7 cellular contexts compared by ENCODE assay signal in the genomic region with DNA sequence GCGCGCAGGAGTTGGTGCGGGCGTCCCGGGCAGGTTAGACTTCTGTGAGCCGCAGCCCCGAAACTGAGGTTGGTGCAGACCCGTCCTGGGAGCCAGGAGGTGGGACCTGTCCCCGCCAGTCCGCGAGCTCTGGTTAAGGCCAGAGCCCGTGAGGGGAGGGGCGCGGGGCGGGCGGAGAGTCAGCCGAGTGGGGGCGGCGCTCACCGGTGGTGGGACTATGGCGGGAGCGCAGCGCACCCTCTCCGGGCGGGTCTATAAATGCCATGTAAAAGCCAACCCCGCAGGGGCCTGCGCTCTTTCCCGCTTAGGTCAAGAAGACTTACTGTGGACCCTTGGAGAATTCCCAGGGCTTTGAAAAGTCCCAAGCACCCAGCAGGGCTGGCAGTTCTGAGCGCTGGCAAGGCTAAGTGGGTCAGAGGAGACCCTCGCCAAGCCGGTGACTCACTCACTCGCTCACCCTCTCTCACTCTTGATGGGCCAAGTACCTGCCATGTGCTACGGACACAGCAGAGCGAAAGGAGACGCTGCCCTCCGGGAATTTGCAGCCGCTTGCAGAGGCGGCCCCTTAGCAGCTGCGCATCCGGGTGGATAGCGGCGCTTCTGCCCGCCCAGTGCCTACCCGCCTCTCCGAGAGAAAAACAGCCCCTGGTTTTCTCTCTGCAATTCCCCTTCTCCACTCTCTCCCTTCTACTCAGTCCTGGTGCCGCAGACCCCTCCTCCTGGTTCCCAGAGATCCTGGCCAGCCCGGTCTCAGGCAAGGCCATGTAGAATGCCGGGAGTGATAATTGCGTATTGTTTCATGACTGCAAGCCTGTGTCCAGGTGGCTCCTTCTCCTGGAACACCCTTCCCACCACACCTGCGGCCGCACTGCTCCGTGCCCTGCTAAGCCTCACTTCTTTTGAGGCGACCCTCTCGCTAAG. TPM values are rescaled to one million over a fixed set of nuclear protein-coding genes. Genes with fewer than 3 reads are reported as not detected.
A peak's percentile ranks its signal among the peaks of the same experiment; 100 is the strongest.
DNase-seq lines count a peak whose midpoint lies in the region; ATAC-seq and TF ChIP-seq lines count a peak whose summit lies in the region.

ALDH1L1 (minus strand) TSS at position 110 of the 921 bp plus-strand sequence. CDS start 19,607 bp downstream, outside the sequence.

- H3K27me3 ChIP-seq in body of pancreas, result no peaks in the 10 kb centered on the region

- peaks cover 0 to 8% of the 10 kb centered on the region in 2 donors for H3K4me1 Mint-ChIP-seq in effector memory CD8-positive, alpha-beta T cell (ENCODE audit: low read depth in 2 of 2)

- WGBS in body of pancreas, 2 donors, result 2 to 3% methylated on average over 28 to 53 of the region's 54 CpGs

- peak; percentile 91 for ATAC-seq in body of pancreas
- ATAC-seq in HG03097 (IDR thresholded peaks at IDR 0.05; ENCODE audit: low FRiP score, unreplicated experiment), result no peak
- no peak for ATAC-seq in HG03159 (IDR thresholded peaks at IDR 0.05; ENCODE audit: unreplicated experiment)
- ATAC-seq in effector memory CD8-positive, alpha-beta T cell (replicated peaks), result no peak

- H3K27me3 Mint-ChIP-seq in effector memory CD8-positive, alpha-beta T cell, result peaks cover 65 to 68% of the 10 kb centered on the region in 2 donors

- H3K27ac Mint-ChIP-seq in effector memory CD8-positive, alpha-beta T cell, result no peak within 1 kb of the TSS

- no peaks in the 10 kb centered on the region for H3K36me3 Mint-ChIP-seq in effector memory CD8-positive, alpha-beta T cell (ENCODE audit: insufficient read depth)

- peaks cover 47% of the 10 kb centered on the region for H3K4me1 ChIP-seq in body of pancreas

- TF ChIP-seq CTCF in NB4 (IDR thresholded peaks at IDR 0.05; ENCODE audit: low read depth, low read length) (no peak), body of pancreas (IDR thresholded peaks at IDR 0.05) (peak in 2 of 7 experiments; percentile 1 to 17)

- no peaks in the 10 kb centered on the region for H3K9me3 ChIP-seq in body of pancreas
- H3K9me3 ChIP-seq in iPS-18c (ENCODE audit: control insufficient read depth, insufficient read depth, low read length), result peaks cover 2% of the 10 kb centered on the region

- no peak within 1 kb of the TSS for H3K4me3 ChIP-seq in NB4 (ENCODE audit: low read depth, low read length)
- H3K4me3 ChIP-seq in body of pancreas, result peak within 1 kb of the TSS; percentile 36 to 47
- peak within 1 kb of the TSS; percentile 72 for H3K4me3 ChIP-seq in iPS-18c (ENCODE audit: insufficient read depth, low read depth, low read length)
- peak within 1 kb of the TSS; percentile 46 for H3K4me3 ChIP-seq in skeletal muscle cell (ENCODE audit: low read depth, low read length)

- H3K27ac ChIP-seq in body of pancreas, result peak within 1 kb of the TSS; percentile 98 to 99 (median 98)

- no peaks in the 10 kb centered on the region for H3K36me3 ChIP-seq in body of pancreas (replicated peaks in 1 of 2; ENCODE audit: insufficient read depth in 1 of 2, low read depth in 2 of 2)

- TF ChIP-seq POLR2A in NB4 (IDR thresholded peaks at IDR 0.05; ENCODE audit: extremely low read depth, insufficient read length) (no peak), body of pancreas (IDR thresholded peaks at IDR 0.05) (peak; percentile 87 to 97 (median 95))

- DNase-seq in NB4 (ENCODE audit: low read depth) (peak; percentile 24), body of pancreas (peak; percentile 95 to 98 (median 96)), skeletal muscle cell (ENCODE audit: low read depth) (peak; percentile 4)
- DNase-seq in effector memory CD8-positive, alpha-beta T cell, result no peak

- no peak within 1 kb of the TSS for H3K4me3 Mint-ChIP-seq in effector memory CD8-positive, alpha-beta T cell

- H3K9me3 Mint-ChIP-seq in effector memory CD8-positive, alpha-beta T cell, result no peaks in the 10 kb centered on the region

- intact Hi-C loops in body of pancreas (cut with DNase I), result no loop called here

RNA-seq across cellular contexts. Expression of gene ALDH1L1, which starts in this region (rescaled TPM):
- 10 to 100 TPM; 54.7 to 65.3 TPM for total RNA-seq in body of pancreas

Comparison
In these comparisons a context has a peak if more than half of its experiments do, and no peak if none do; other contexts are left out.
1. DNase-seq: peak in NB4 (single experiment), body of pancreas (4 of 4) and skeletal muscle cell (single experiment); none in effector memory CD8-positive, alpha-beta T cell (0 of 3).